Comparison of ENCODE assay signal across 10 cellular contexts in genomic region chr6:37243816-37244370, GRCh38. TPM values are rescaled to one million over a fixed set of nuclear protein-coding genes. Genes with fewer than 3 reads are reported as not detected.
DNase-seq lines count a peak whose midpoint lies in the region; TF ChIP-seq lines count a peak whose summit lies in the region.
"Had no signal": no experiment of that assay in that cellular context is flagged by ENCODE, and none has a peak within 500 bp of the region (broad histone marks: within the 10 kb centered on the region; RNA-seq: fewer than 3 reads in every experiment).

No MANE protein-coding gene starts in this region.

- H3K9me3 ChIP-seq in Peyer's patch: no peaks in the 10 kb centered on the region
- H3K9me3 ChIP-seq in mucosa of rectum (ENCODE audit: control insufficient read depth in 2 of 2, low read length in 2 of 2): no peaks in the 10 kb centered on the region
- no peaks in the 10 kb centered on the region for H3K9me3 ChIP-seq in thyroid gland

- peaks cover 13 to 15% of the 10 kb centered on the region in 2 donors for H3K4me1 Mint-ChIP-seq in immature natural killer cell
- peaks cover 14% of the 10 kb centered on the region for H3K4me1 Mint-ChIP-seq in activated CD4-positive, alpha-beta memory T cell treated with anti-CD3 and anti-CD28 coated beads, Interleukin-2, amount 10 ng/mL, durations not matched to agents 7 days and 5 days

- no peak for TF ChIP-seq CTCF in Peyer's patch (IDR thresholded peaks at IDR 0.05)
- TF ChIP-seq CTCF in thyroid gland (IDR thresholded peaks at IDR 0.05): no peak

- H3K27me3 ChIP-seq in Peyer's patch (no peaks in the 10 kb centered on the region), mucosa of rectum (ENCODE audit: control insufficient read depth in 2 of 2, insufficient read depth in 2 of 2, low read length in 2 of 2) (no peaks in the 10 kb centered on the region), thyroid gland (no peaks in the 10 kb centered on the region)

- H3K9ac ChIP-seq in mucosa of rectum (ENCODE audit: low read depth in 1 of 2, low read length in 2 of 2): peak overlapping the region in 1 of 2 donors; percentile 36

- DNase-seq in Peyer's patch (no peak), thyroid gland (no peak), epidermal melanocyte (ENCODE audit: insufficient read length, low spot score) (no peak), immature natural killer cell (no peak)
- no peak for DNase-seq in activated CD4-positive, alpha-beta memory T cell treated with anti-CD3 and anti-CD28 coated beads, Interleukin-2, amount 10 ng/mL, durations not matched to agents 7 days and 5 days
- no peak for DNase-seq in stimulated activated CD4-positive, alpha-beta T cell treated with anti-CD3 and anti-CD28 coated beads, Interleukin-4, amount 100 ng/mL, for 4 hours
- DNase-seq: activated CD4-positive, alpha-beta T cell treated with anti-CD3 and anti-CD28 coated beads for 48 hours; retina had no signal

- 51 to 63% methylated on average over 3 of the region's 3 CpGs for WGBS in thyroid gland, 2 donors

- H3K27ac ChIP-seq in Peyer's patch (peak overlapping the region; percentile 25 to 77 (median 54)), cingulate gyrus (ENCODE audit: low read depth, low read length) (peak overlapping the region; percentile 85), mucosa of rectum (ENCODE audit: low read depth in 2 of 2, low read length in 2 of 2) (peak overlapping the region; percentile 53 to 72), thyroid gland (peak overlapping the region; percentile 85 to 92 (median 88))

- CTCF ChIA-PET in activated CD4-positive, alpha-beta memory T cell treated with anti-CD3 and anti-CD28 coated beads, Interleukin-2, amount 10 ng/mL, durations not matched to agents 7 days and 5 days (lab: Charles Lee): no interaction called here

- H3K36me3 Mint-ChIP-seq in immature natural killer cell: peaks cover 0 to 4% (median 0%) of the 10 kb centered on the region in 3 donors
- H3K36me3 Mint-ChIP-seq in activated CD4-positive, alpha-beta memory T cell treated with anti-CD3 and anti-CD28 coated beads, Interleukin-2, amount 10 ng/mL, durations not matched to agents 7 days and 5 days (ENCODE audit: low read depth): no peaks in the 10 kb centered on the region

- H3K4me1 ChIP-seq in Peyer's patch: peaks cover 0 to 27% (median 0%) of the 10 kb centered on the region in 4 donors
- peaks cover 20 to 28% of the 10 kb centered on the region in 2 donors for H3K4me1 ChIP-seq in mucosa of rectum (ENCODE audit: control insufficient read depth in 2 of 2, insufficient read depth in 2 of 2, low read length in 2 of 2)
- peaks cover 26 to 64% of the 10 kb centered on the region in 2 donors for H3K4me1 ChIP-seq in thyroid gland

- POLR2A ChIA-PET in activated CD4-positive, alpha-beta memory T cell treated with anti-CD3 and anti-CD28 coated beads, Interleukin-2, amount 10 ng/mL, durations not matched to agents 7 days and 5 days (lab: Charles Lee): interaction anchor here (1.1 kb wide), 1 partner anchor 14 kb away, joined by 3 read pairs; the partner anchor contains the start of gene TBC1D22B

- intact Hi-C loops in thyroid gland (cut with DNase I): no loop called here

- no peak overlapping the region for H3K27ac Mint-ChIP-seq in immature natural killer cell
- H3K27ac Mint-ChIP-seq in activated CD4-positive, alpha-beta memory T cell treated with anti-CD3 and anti-CD28 coated beads, Interleukin-2, amount 10 ng/mL, durations not matched to agents 7 days and 5 days: no peak overlapping the region

- TF ChIP-seq POLR2A in Peyer's patch (IDR thresholded peaks at IDR 0.05) (no peak), thyroid gland (IDR thresholded peaks at IDR 0.05) (no peak)

- peaks cover 0 to 2% (median 0%) of the 10 kb centered on the region in 6 donors for H3K9me3 Mint-ChIP-seq in immature natural killer cell
- H3K9me3 Mint-ChIP-seq in activated CD4-positive, alpha-beta memory T cell treated with anti-CD3 and anti-CD28 coated beads, Interleukin-2, amount 10 ng/mL, durations not matched to agents 7 days and 5 days: no peaks in the 10 kb centered on the region

- H3K4me3 ChIP-seq in Peyer's patch (no peak overlapping the region), mucosa of rectum (ENCODE audit: low read length in 2 of 2) (no peak overlapping the region), thyroid gland (replicated peaks in 1 of 3) (no peak overlapping the region)

- H3K36me3 ChIP-seq in Peyer's patch: no peaks in the 10 kb centered on the region
- H3K36me3 ChIP-seq in mucosa of rectum (ENCODE audit: control insufficient read depth in 2 of 2, insufficient read depth in 2 of 2, low read length in 2 of 2): no peaks in the 10 kb centered on the region
- H3K36me3 ChIP-seq in thyroid gland: no peaks in the 10 kb centered on the region

- no peak overlapping the region for H3K4me3 Mint-ChIP-seq in immature natural killer cell
- H3K4me3 Mint-ChIP-seq in activated CD4-positive, alpha-beta memory T cell treated with anti-CD3 and anti-CD28 coated beads, Interleukin-2, amount 10 ng/mL, durations not matched to agents 7 days and 5 days: no peak overlapping the region

- H3K27me3 Mint-ChIP-seq in immature natural killer cell (ENCODE audit: low read depth in 3 of 3): peaks cover 0 to 4% (median 2%) of the 10 kb centered on the region in 3 donors
- no peaks in the 10 kb centered on the region for H3K27me3 Mint-ChIP-seq in activated CD4-positive, alpha-beta memory T cell treated with anti-CD3 and anti-CD28 coated beads, Interleukin-2, amount 10 ng/mL, durations not matched to agents 7 days and 5 days

RNA-seq across cellular contexts. Expression of gene TBC1D22B, which starts 13.7 kb away (rescaled TPM):
- 10 to 100 TPM; 12.4 to 23.3 (median 19.0) TPM for total RNA-seq in Peyer's patch
- 10 to 100 TPM; 11.5 to 15.7 (median 14.2) TPM for total RNA-seq in thyroid gland
- polyA plus RNA-seq in immature natural killer cell: 1 to 10 TPM; 4.3 to 8.4 (median 7.2) TPM
- total RNA-seq in activated CD4-positive, alpha-beta memory T cell treated with anti-CD3 and anti-CD28 coated beads, Interleukin-2, amount 10 ng/mL, durations not matched to agents 7 days and 5 days: 10 to 100 TPM; 16.5 TPM

RNA-seq across cellular contexts. Expression of gene TMEM217, which starts 14.1 kb away (rescaled TPM):
- total RNA-seq in Peyer's patch: under 1 TPM in 1 of 4 donors, not detected in 3; 0.53 TPM
- total RNA-seq in thyroid gland: 1 to 10 TPM in 2 of 4 donors, under 1 TPM in 1, not detected in 1; 0.22 to 3.8 (median 1.0) TPM
- under 1 TPM in 2 of 3 donors, not detected in 1; 0.23 to 0.32 TPM for polyA plus RNA-seq in immature natural killer cell
- 1 to 10 TPM; 1.6 to 2.1 TPM for total RNA-seq in activated CD4-positive, alpha-beta memory T cell treated with anti-CD3 and anti-CD28 coated beads, Interleukin-2, amount 10 ng/mL, durations not matched to agents 7 days and 5 days
